ENCODE assay signal across 21 cellular contexts in the genomic region with DNA sequence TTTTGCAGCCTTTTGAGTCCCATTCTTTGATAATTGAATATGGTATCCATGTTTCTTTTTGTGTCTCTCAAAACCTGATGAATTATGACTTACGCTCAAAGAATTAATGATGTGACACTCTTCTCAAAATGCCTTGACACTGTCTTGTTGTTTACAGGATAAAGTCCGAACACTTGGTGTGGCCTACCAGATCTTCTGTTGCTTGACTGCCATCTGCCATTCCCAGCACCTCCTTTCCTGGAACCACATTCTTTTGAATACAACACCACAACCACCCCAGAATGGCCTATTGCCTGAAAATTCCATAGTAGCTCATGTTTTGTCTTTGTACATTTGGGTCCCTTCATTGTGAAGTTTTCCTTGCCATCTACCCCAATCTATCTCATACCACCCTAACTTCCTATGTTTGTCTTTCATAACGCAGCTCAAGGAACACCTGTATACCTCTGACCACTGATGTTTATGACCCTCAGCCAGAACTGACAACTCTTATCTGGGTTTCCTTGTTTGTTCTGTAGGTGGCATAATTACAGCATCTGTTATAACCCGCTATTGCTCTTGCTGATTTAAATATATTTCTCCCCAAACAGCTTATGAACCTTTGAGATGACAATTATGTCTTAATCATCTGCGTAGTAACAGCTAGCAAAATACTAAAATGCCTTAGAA.
"Had no signal": no experiment of that assay in that cellular context is flagged by ENCODE, and none has a peak within 500 bp of the region (broad histone marks: within the 10 kb centered on the region; RNA-seq: fewer than 3 reads in every experiment).

No MANE protein-coding gene starts in this region.

- DNase-seq: Kasumi-1, MM.1S, NCI-H1105, NCI-H1436 treated with DMSO at 0.1 percent for 48 hours, NCI-H1694, NCI-H187 treated with DMSO at 0.1 percent for 48 hours, NCI-H2029 treated with DMSO at 0.1 percent for 48 hours, NCI-H2171 treated with DMSO at 0.1 percent for 48 hours, NCI-H345, NCI-H446 treated with DMSO at 0.1 percent for 48 hours, NCI-H510A treated with DMSO at 0.1 percent for 48 hours, NCI-H526, NCI-H82, PC-3, SHP77, SK-N-SH, SW 1271, T-cell had no signal

- ATAC-seq: K562, Panc1, PC-3, T-cell had no signal

- H3K4me3 Mint-ChIP-seq: IgD-negative memory B cell, T-cell had no signal

- H3K4me1 Mint-ChIP-seq: IgD-negative memory B cell, T-cell had no signal

- H3K27ac Mint-ChIP-seq: IgD-negative memory B cell, T-cell had no signal

- H3K4me3 ChIP-seq: K562 had no signal

- H3K27me3 Mint-ChIP-seq: IgD-negative memory B cell, T-cell had no signal

- H3K36me3 Mint-ChIP-seq: IgD-negative memory B cell, T-cell had no signal
